27 cellular contexts compared by ENCODE assay signal in genomic region chr11:131841028-131841427, GRCh38.
"Had no signal": no experiment of that assay in that cellular context is flagged by ENCODE, and none has a peak within 500 bp of the region (broad histone marks: within the 10 kb centered on the region; RNA-seq: fewer than 3 reads in every experiment).

No MANE protein-coding gene starts in this region.

- H3K9me3 Mint-ChIP-seq: activated CD8-positive, alpha-beta T cell treated with anti-CD3 and anti-CD28 coated beads for 36 hours; nephron progenitor cell had no signal

- H3K27me3 ChIP-seq: brain microvascular endothelial cell, esophagus muscularis mucosa, thyroid gland had no signal

- H3K4me3 Mint-ChIP-seq: activated CD8-positive, alpha-beta T cell treated with anti-CD3 and anti-CD28 coated beads for 36 hours; activated naive CD8-positive, alpha-beta T cell treated with anti-CD3 and anti-CD28 coated beads, Interleukin-2, amount 10 ng/mL, durations not matched to agents 7 days and 5 days; activated T-helper 17 cell treated with anti-CD3 and anti-CD28 coated beads, Interleukin-2, amount 50 U/mL, for 72 hours; central memory CD8-positive, alpha-beta T cell; nephron progenitor cell; T-helper 17 cell had no signal

- H3K36me3 ChIP-seq: brain microvascular endothelial cell, esophagus muscularis mucosa, thyroid gland had no signal

- H3K27ac ChIP-seq: brain microvascular endothelial cell, esophagus muscularis mucosa, foreskin keratinocyte, thyroid gland had no signal

- H3K4me1 Mint-ChIP-seq: activated naive CD8-positive, alpha-beta T cell treated with anti-CD3 and anti-CD28 coated beads, Interleukin-2, amount 10 ng/mL, durations not matched to agents 7 days and 5 days; activated T-helper 17 cell treated with anti-CD3 and anti-CD28 coated beads, Interleukin-2, amount 50 U/mL, for 72 hours; central memory CD8-positive, alpha-beta T cell; T-helper 17 cell had no signal

- DNase-seq: activated CD4-positive, alpha-beta T cell treated with anti-CD3 and anti-CD28 coated beads for 48 hours; activated CD4-positive, CD25-positive, alpha-beta regulatory T cell; activated CD8-positive, alpha-beta T cell treated with anti-CD3 and anti-CD28 coated beads for 36 hours; activated naive CD4-positive, alpha-beta T cell; activated naive CD8-positive, alpha-beta T cell treated with anti-CD3 and anti-CD28 coated beads, Interleukin-2, amount 10 ng/mL, durations not matched to agents 7 days and 5 days; activated T-cell treated with anti-CD3 and anti-CD28 coated beads, Interleukin-2, amount 50 U/mL, for 1 hour; aorta; brain microvascular endothelial cell; cortex of kidney; effector CD4-positive, alpha-beta T cell; foreskin keratinocyte; hippocampal formation; islet precursor cell; left colon; nephron progenitor cell; occipital lobe; posterior cingulate gyrus; stimulated activated CD4-positive, alpha-beta T cell treated with anti-CD3 and anti-CD28 coated beads, Interleukin-12 subunit alpha, Interleukin-12 subunit beta, amount 100 ng/mL, for 4 hours; stimulated activated CD4-positive, alpha-beta T cell treated with anti-CD3 and anti-CD28 coated beads, Interleukin-1b, Interleukin-23, amount 100 ng/mL, for 48 hours; stimulated activated CD8-positive, alpha-beta memory T cell treated with anti-CD3 and anti-CD28 coated beads, Interleukin-4, amount 100 ng/mL, for 48 hours; stimulated activated naive CD4-positive, alpha-beta T cell; T-helper 17 cell; thyroid gland had no signal

- H3K27me3 Mint-ChIP-seq: activated naive CD8-positive, alpha-beta T cell treated with anti-CD3 and anti-CD28 coated beads, Interleukin-2, amount 10 ng/mL, durations not matched to agents 7 days and 5 days; central memory CD8-positive, alpha-beta T cell; T-helper 17 cell had no signal

- H3K4me1 ChIP-seq: esophagus muscularis mucosa, foreskin keratinocyte, thyroid gland had no signal

- H3K27ac Mint-ChIP-seq: activated CD8-positive, alpha-beta T cell treated with anti-CD3 and anti-CD28 coated beads for 36 hours; activated naive CD8-positive, alpha-beta T cell treated with anti-CD3 and anti-CD28 coated beads, Interleukin-2, amount 10 ng/mL, durations not matched to agents 7 days and 5 days; activated T-helper 17 cell treated with anti-CD3 and anti-CD28 coated beads, Interleukin-2, amount 50 U/mL, for 72 hours; T-helper 17 cell had no signal

- H3K36me3 Mint-ChIP-seq: activated naive CD8-positive, alpha-beta T cell treated with anti-CD3 and anti-CD28 coated beads, Interleukin-2, amount 10 ng/mL, durations not matched to agents 7 days and 5 days had no signal

- H3K4me3 ChIP-seq: esophagus muscularis mucosa, lung, thyroid gland had no signal

- H3K9me3 ChIP-seq: esophagus muscularis mucosa, thyroid gland had no signal
